In the genomic region with DNA sequence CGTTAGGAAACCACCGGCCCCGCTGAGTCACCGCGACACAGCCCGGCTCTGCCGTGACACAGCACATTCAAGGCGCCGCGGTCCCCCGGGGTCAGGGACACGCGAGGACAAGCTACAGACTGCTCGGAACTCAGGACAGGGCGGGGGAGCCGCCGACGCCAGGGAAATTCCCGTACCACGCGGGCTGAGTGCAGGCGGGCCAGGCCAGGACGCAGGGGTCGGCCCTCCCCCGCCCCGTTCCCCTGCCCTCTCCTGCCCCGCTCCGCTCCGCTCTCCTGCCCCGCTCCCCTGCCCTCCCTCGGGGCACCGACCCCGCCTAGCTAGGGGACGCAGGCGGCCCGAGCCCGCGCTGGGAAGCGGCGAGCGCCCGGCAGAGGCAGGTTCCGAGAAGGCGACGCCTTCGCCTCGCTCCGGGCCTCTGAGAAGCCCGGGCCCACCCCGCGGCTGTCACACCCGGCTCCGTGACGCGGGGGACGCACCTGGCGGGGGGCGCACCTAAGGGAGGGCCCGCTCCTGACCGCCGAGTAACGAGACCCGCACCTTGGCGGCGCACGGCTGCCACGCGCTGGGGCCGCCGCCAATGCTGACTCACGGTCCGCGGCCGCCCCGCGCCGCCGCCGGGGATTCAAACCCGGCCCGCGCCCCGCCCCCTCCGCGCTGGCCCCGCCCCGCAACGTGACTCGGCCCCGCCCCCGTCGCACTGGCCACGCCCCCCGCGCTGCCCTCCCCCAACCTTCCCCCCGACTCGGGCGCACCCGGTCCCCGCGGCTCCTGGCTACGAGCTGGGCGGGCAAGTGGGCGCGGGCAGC, we compare ENCODE assay signal across 1 cellular context.
A peak's percentile ranks its signal among the peaks of the same experiment; 100 is the strongest.
TF ChIP-seq lines count a peak whose summit lies in the region.

No MANE protein-coding gene starts in this region.

TF ChIP-seq in K562, 482 proteins besides CTCF, POLR2A, EP300 and RAD21 (continued from another document and continues in another):
- no peak for TF ChIP-seq ATF6 (CRISPR knock-in tag; IDR thresholded peaks at IDR 0.05)
- peak; percentile 86 for TF ChIP-seq NCOA1 (IDR thresholded peaks at IDR 0.05; ENCODE audit: low read depth)
- peak; percentile 92 for TF ChIP-seq POLR2G (IDR thresholded peaks at IDR 0.05; ENCODE audit: low read depth, low read length)
- no peak for TF ChIP-seq ZNF140 (CRISPR knock-in tag; IDR thresholded peaks at IDR 0.05)
- TF ChIP-seq, protein P1, sequence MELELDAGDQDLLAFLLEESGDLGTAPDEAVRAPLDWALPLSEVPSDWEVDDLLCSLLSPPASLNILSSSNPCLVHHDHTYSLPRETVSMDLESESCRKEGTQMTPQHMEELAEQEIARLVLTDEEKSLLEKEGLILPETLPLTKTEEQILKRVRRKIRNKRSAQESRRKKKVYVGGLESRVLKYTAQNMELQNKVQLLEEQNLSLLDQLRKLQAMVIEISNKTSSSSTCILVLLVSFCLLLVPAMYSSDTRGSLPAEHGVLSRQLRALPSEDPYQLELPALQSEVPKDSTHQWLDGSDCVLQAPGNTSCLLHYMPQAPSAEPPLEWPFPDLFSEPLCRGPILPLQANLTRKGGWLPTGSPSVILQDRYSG (tag; conservative IDR thresholded peaks at IDR 0.05; ENCODE audit: low read depth), result no peak
- TF ChIP-seq BRD9 (IDR thresholded peaks at IDR 0.05; ENCODE audit: low read depth, partially characterized antibody), result no peak
- no peak for TF ChIP-seq ZNF134 (CRISPR knock-in tag; conservative IDR thresholded peaks at IDR 0.05)
- TF ChIP-seq, protein P2, sequence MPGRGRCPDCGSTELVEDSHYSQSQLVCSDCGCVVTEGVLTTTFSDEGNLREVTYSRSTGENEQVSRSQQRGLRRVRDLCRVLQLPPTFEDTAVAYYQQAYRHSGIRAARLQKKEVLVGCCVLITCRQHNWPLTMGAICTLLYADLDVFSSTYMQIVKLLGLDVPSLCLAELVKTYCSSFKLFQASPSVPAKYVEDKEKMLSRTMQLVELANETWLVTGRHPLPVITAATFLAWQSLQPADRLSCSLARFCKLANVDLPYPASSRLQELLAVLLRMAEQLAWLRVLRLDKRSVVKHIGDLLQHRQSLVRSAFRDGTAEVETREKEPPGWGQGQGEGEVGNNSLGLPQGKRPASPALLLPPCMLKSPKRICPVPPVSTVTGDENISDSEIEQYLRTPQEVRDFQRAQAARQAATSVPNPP (IDR thresholded peaks at IDR 0.05; ENCODE audit: borderline replicate concordance, insufficient read depth, insufficient read length), result no peak
- no peak for TF ChIP-seq SMAD1 (IDR thresholded peaks at IDR 0.05; ENCODE audit: low read depth, low read length, partially characterized antibody)
- TF ChIP-seq HEY1 (CRISPR knock-in tag; IDR thresholded peaks at IDR 0.05; ENCODE audit: borderline replicate concordance), result no peak
- peak; percentile 80; the same call in 1 of the 2 replicates for TF ChIP-seq CBX1 (IDR thresholded peaks at IDR 0.05; ENCODE audit: low read depth)
- TF ChIP-seq, protein P3, sequence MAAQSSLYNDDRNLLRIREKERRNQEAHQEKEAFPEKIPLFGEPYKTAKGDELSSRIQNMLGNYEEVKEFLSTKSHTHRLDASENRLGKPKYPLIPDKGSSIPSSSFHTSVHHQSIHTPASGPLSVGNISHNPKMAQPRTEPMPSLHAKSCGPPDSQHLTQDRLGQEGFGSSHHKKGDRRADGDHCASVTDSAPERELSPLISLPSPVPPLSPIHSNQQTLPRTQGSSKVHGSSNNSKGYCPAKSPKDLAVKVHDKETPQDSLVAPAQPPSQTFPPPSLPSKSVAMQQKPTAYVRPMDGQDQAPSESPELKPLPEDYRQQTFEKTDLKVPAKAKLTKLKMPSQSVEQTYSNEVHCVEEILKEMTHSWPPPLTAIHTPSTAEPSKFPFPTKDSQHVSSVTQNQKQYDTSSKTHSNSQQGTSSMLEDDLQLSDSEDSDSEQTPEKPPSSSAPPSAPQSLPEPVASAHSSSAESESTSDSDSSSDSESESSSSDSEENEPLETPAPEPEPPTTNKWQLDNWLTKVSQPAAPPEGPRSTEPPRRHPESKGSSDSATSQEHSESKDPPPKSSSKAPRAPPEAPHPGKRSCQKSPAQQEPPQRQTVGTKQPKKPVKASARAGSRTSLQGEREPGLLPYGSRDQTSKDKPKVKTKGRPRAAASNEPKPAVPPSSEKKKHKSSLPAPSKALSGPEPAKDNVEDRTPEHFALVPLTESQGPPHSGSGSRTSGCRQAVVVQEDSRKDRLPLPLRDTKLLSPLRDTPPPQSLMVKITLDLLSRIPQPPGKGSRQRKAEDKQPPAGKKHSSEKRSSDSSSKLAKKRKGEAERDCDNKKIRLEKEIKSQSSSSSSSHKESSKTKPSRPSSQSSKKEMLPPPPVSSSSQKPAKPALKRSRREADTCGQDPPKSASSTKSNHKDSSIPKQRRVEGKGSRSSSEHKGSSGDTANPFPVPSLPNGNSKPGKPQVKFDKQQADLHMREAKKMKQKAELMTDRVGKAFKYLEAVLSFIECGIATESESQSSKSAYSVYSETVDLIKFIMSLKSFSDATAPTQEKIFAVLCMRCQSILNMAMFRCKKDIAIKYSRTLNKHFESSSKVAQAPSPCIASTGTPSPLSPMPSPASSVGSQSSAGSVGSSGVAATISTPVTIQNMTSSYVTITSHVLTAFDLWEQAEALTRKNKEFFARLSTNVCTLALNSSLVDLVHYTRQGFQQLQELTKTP (IDR thresholded peaks at IDR 0.05; ENCODE audit: low read depth in 1 of 2, partially characterized antibody in 2 of 2), result no peak
- no peak for TF ChIP-seq ZFP30 (CRISPR knock-in tag; IDR thresholded peaks at IDR 0.05; ENCODE audit: borderline replicate concordance)
- TF ChIP-seq NFE2 (IDR thresholded peaks at IDR 0.05; ENCODE audit: low read depth), result peak; percentile 99
- no peak for TF ChIP-seq TRIM28 (IDR thresholded peaks at IDR 0.05)
- no peak for TF ChIP-seq PHF20 (IDR thresholded peaks at IDR 0.05; ENCODE audit: partially characterized antibody)
- no peak for TF ChIP-seq BCLAF1 (IDR thresholded peaks at IDR 0.05; ENCODE audit: borderline replicate concordance in 1 of 2, control insufficient read depth in 1 of 2, low read depth in 2 of 2, low read length in 1 of 2)
- TF ChIP-seq, protein P4, sequence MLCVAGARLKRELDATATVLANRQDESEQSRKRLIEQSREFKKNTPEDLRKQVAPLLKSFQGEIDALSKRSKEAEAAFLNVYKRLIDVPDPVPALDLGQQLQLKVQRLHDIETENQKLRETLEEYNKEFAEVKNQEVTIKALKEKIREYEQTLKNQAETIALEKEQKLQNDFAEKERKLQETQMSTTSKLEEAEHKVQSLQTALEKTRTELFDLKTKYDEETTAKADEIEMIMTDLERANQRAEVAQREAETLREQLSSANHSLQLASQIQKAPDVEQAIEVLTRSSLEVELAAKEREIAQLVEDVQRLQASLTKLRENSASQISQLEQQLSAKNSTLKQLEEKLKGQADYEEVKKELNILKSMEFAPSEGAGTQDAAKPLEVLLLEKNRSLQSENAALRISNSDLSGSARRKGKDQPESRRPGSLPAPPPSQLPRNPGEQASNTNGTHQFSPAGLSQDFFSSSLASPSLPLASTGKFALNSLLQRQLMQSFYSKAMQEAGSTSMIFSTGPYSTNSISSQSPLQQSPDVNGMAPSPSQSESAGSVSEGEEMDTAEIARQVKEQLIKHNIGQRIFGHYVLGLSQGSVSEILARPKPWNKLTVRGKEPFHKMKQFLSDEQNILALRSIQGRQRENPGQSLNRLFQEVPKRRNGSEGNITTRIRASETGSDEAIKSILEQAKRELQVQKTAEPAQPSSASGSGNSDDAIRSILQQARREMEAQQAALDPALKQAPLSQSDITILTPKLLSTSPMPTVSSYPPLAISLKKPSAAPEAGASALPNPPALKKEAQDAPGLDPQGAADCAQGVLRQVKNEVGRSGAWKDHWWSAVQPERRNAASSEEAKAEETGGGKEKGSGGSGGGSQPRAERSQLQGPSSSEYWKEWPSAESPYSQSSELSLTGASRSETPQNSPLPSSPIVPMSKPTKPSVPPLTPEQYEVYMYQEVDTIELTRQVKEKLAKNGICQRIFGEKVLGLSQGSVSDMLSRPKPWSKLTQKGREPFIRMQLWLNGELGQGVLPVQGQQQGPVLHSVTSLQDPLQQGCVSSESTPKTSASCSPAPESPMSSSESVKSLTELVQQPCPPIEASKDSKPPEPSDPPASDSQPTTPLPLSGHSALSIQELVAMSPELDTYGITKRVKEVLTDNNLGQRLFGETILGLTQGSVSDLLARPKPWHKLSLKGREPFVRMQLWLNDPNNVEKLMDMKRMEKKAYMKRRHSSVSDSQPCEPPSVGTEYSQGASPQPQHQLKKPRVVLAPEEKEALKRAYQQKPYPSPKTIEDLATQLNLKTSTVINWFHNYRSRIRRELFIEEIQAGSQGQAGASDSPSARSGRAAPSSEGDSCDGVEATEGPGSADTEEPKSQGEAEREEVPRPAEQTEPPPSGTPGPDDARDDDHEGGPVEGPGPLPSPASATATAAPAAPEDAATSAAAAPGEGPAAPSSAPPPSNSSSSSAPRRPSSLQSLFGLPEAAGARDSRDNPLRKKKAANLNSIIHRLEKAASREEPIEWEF (CRISPR knock-in tag; IDR thresholded peaks at IDR 0.05), result no peak
- no peak for TF ChIP-seq ZFP1 (CRISPR knock-in tag; IDR thresholded peaks at IDR 0.05)
- no peak for TF ChIP-seq ZNF217 (CRISPR knock-in tag; IDR thresholded peaks at IDR 0.05)
- peak; percentile 78 for TF ChIP-seq KLF13 (tag; IDR thresholded peaks at IDR 0.05; ENCODE audit: borderline replicate concordance, low read depth)
- TF ChIP-seq STAG1 (CRISPR knock-in tag; IDR thresholded peaks at IDR 0.05; ENCODE audit: borderline replicate concordance), result no peak
